ENCODE assay signal across 15 cellular contexts in the genomic region with DNA sequence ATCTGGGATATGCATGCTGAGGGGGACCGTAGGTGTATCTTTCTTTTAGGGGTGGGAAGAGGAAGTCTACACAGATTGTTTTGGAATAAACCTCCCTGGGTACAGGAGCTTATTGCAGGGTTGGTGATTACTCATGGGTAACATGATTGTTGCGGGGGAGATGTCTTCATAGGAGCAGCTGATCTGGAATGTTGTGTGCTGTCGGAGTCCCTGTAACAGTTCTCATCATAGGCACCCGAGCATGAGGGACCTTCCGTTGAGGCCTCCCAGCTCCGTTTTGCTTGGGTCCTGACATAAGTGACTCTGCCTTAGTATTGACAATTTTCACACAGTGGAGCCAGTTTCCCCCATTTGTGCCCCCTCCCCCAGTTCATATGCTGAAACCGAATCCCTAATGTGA. TPM values are rescaled to one million over a fixed set of nuclear protein-coding genes. Genes with fewer than 3 reads are reported as not detected.
DNase-seq lines count a peak whose midpoint lies in the region; ATAC-seq and TF ChIP-seq lines count a peak whose summit lies in the region.
"Had no signal": no experiment of that assay in that cellular context is flagged by ENCODE, and none has a peak within 500 bp of the region (broad histone marks: within the 10 kb centered on the region; RNA-seq: fewer than 3 reads in every experiment).

No MANE protein-coding gene starts in this region.

- no peaks in the 10 kb centered on the region for H3K4me1 ChIP-seq in GM23248 (ENCODE audit: insufficient read depth)

- H3K79me2 ChIP-seq in GM23248 (ENCODE audit: insufficient read depth) = no peaks in the 10 kb centered on the region

- no peak overlapping the region for H3K27ac ChIP-seq in GM23248
- H3K27ac ChIP-seq: pancreas, RWPE1 had no signal

- in situ Hi-C loops in GM23248 (cut with MboI) = no loop called here

- H3K9ac ChIP-seq in GM23248 = no peak overlapping the region

- H3K36me3 Mint-ChIP-seq in central memory CD8-positive, alpha-beta T cell (ENCODE audit: insufficient read depth) = peaks cover 9% of the 10 kb centered on the region
- H3K36me3 Mint-ChIP-seq in nephron (ENCODE audit: low read depth) = no peaks in the 10 kb centered on the region

- peaks cover 48% of the 10 kb centered on the region for H3K4me1 Mint-ChIP-seq in central memory CD8-positive, alpha-beta T cell
- H3K4me1 Mint-ChIP-seq in nephron = peaks cover 22% of the 10 kb centered on the region

- peak overlapping the region; percentile 60 for H3K27ac Mint-ChIP-seq in central memory CD8-positive, alpha-beta T cell (ENCODE audit: low read depth)
- H3K27ac Mint-ChIP-seq in nephron = peak overlapping the region in 2 of 3 experiments; percentile 47 to 48

- H3K9me2 ChIP-seq in GM23248 (ENCODE audit: insufficient read depth) = no peaks in the 10 kb centered on the region

- no peaks in the 10 kb centered on the region for H3K36me3 ChIP-seq in GM23248 (ENCODE audit: low read depth)
- H3K36me3 ChIP-seq: pancreas had no signal

- no peaks in the 10 kb centered on the region for H3K9me3 Mint-ChIP-seq in central memory CD8-positive, alpha-beta T cell
- H3K9me3 Mint-ChIP-seq in nephron = no peaks in the 10 kb centered on the region
- H3K9me3 Mint-ChIP-seq: T-helper 2 cell treated with Interferon-gamma antibody and Interleukin-4, amounts not matched to agents 5 μg/mL and 100 μg/mL, for 36 hours had no signal

- no peak overlapping the region for H3K4me2 ChIP-seq in GM23248 (ENCODE audit: unreplicated experiment)

- H4K20me1 ChIP-seq in GM23248 (ENCODE audit: insufficient read depth) = no peaks in the 10 kb centered on the region

- no peak overlapping the region for H2AFZ ChIP-seq in GM23248

- H3F3A ChIP-seq in GM23248 (ENCODE audit: insufficient read depth) = no peaks in the 10 kb centered on the region

- no peak overlapping the region for H3K4me3 ChIP-seq in GM23248
- H3K4me3 ChIP-seq: pancreas had no signal

- no peaks in the 10 kb centered on the region for H3K27me3 Mint-ChIP-seq in central memory CD8-positive, alpha-beta T cell
- peaks cover 5% of the 10 kb centered on the region for H3K27me3 Mint-ChIP-seq in nephron (ENCODE audit: low read depth)

- DNase-seq in CD1c-positive myeloid dendritic cell (ENCODE audit: extremely low spot score) (peak; percentile 65), GM23248 (peak; percentile 65), NCI-H146 treated with DMSO at 0.1 percent for 48 hours (lab: John Stamatoyannopoulos, UW; ENCODE audit: unreplicated experiment) (no peak), NCI-H2196 treated with DMSO at 0.1 percent for 48 hours (lab: John Stamatoyannopoulos, UW; ENCODE audit: unreplicated experiment) (no peak)
- DNase-seq in central memory CD8-positive, alpha-beta T cell (ENCODE audit: low spot score in 2 of 2) = no peak
- DNase-seq: activated CD4-positive, alpha-beta T cell treated with anti-CD3 and anti-CD28 coated beads, Interleukin-2, amount 50 U/mL, for 4 hours; activated gamma-delta T cell treated with Interleukin-2 at 50 U/mL for 16 hours; midbrain; NCI-H2081 treated with DMSO at 0.1 percent for 48 hours had no signal

- no peaks in the 10 kb centered on the region for H3K9me3 ChIP-seq in GM23248 (ENCODE audit: low read depth)
- H3K9me3 ChIP-seq: pancreas had no signal

- TF ChIP-seq CTCF in nephron (IDR thresholded peaks at IDR 0.05; ENCODE audit: unreplicated experiment in 3 of 3) = no peak

- 15 to 16% methylated on average over 7 of the region's 7 CpGs for WGBS in GM23248 (ENCODE audit: low coverage in 1 of 2, low lambda C conversion rate in 2 of 2, missing lambda C conversion rate in 2 of 2), 2 experiments

- no peak for ATAC-seq in central memory CD8-positive, alpha-beta T cell (replicated peaks; ENCODE audit: extremely low read depth, poor library complexity, severe bottlenecking)
- ATAC-seq in GM21723 (IDR thresholded peaks at IDR 0.05; ENCODE audit: unreplicated experiment) = no peak
- ATAC-seq: pancreas had no signal

- no peak overlapping the region for H3K4me3 Mint-ChIP-seq in central memory CD8-positive, alpha-beta T cell
- H3K4me3 Mint-ChIP-seq in nephron = peak overlapping the region in 2 of 3 experiments; percentile 10 to 41
- H3K4me3 Mint-ChIP-seq: T-helper 2 cell treated with Interferon-gamma antibody and Interleukin-4, amounts not matched to agents 5 μg/mL and 100 μg/mL, for 36 hours had no signal

- no peaks in the 10 kb centered on the region for H3K27me3 ChIP-seq in GM23248 (replicated peaks; ENCODE audit: insufficient read depth)
- H3K27me3 ChIP-seq: pancreas had no signal

RNA-seq across cellular contexts. Expression of gene PRXL2B, which starts 4.2 kb away (rescaled TPM):
- 8.5 and 11.3 TPM in 2 replicates for total RNA-seq in GM23248 (2014; rRNA removed; shearing (Covaris generic))
- 12.4 and 13.5 TPM in 2 replicates for polyA plus RNA-seq in GM23248 (2016; fragmentation: Nextera tagmentation; extraction: Ambion mirVana)

RNA-seq across cellular contexts. Expression of gene TNFRSF14, which starts 26.2 kb away (rescaled TPM):
- total RNA-seq in GM23248 (2014; rRNA removed; shearing (Covaris generic)) = 4.7 and 13.3 TPM in 2 replicates
- 7.8 and 7.9 TPM in 2 replicates for polyA plus RNA-seq in GM23248 (2016; fragmentation: Nextera tagmentation; extraction: Ambion mirVana)

RNA-seq across cellular contexts. Expression of gene MMEL1, which starts 50.4 kb away (rescaled TPM):
- not detected in 2 replicates for total RNA-seq in GM23248 (2014; rRNA removed; shearing (Covaris generic))
- polyA plus RNA-seq in GM23248 (2016; fragmentation: Nextera tagmentation; extraction: Ambion mirVana) = not detected in 2 replicates
- total RNA-seq: bronchial epithelial cell had no signal

RNA-seq across cellular contexts. Expression of gene HES5, which starts 52.3 kb away (rescaled TPM):
- 1.1 TPM in 1 of 2 replicates, not detected in the other for total RNA-seq in GM23248 (2014; rRNA removed; shearing (Covaris generic))
- not detected in 2 replicates for polyA plus RNA-seq in GM23248 (2016; fragmentation: Nextera tagmentation; extraction: Ambion mirVana)

RNA-seq across cellular contexts. Expression of gene PANK4, which starts 56.0 kb away (rescaled TPM):
- total RNA-seq in GM23248 (2014; rRNA removed; shearing (Covaris generic)) = 29.7 and 35.5 TPM in 2 replicates
- 15.5 and 18.0 TPM in 2 replicates for polyA plus RNA-seq in GM23248 (2016; fragmentation: Nextera tagmentation; extraction: Ambion mirVana)

Comparison
In these comparisons a context has a peak if more than half of its experiments do, and no peak if none do; other contexts are left out.
1. DNase-seq: peak in CD1c-positive myeloid dendritic cell (single experiment) and GM23248 (single experiment); none in central memory CD8-positive, alpha-beta T cell (0 of 2), NCI-H146 treated with DMSO at 0.1 percent for 48 hours (single experiment) and NCI-H2196 treated with DMSO at 0.1 percent for 48 hours (single experiment).